In the genomic region with DNA sequence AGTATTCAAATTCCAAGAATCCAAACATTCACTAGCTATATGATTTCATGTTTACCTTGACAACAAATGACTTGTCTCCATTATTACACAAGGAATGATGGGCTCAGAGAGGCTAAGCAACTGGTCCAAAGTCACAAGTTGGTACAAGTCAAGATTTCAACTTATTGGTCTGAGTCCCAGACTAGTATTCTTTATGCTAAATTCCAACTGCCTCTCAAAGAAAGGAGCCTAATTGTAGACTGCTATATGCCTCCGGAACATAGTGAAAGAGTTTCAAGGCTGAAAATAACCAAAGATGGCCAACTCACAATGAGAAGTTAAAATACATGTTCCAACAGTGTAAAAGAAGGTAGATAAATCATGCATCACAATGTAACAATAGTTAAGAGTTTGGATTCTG, we compare ENCODE assay signal across 9 cellular contexts. TPM values are rescaled to one million over a fixed set of nuclear protein-coding genes. Genes with fewer than 3 reads are reported as not detected.
DNase-seq lines count a peak whose midpoint lies in the region; ATAC-seq, FAIRE-seq and TF ChIP-seq lines count a peak whose summit lies in the region.
"Had no signal": no experiment of that assay in that cellular context is flagged by ENCODE, and none has a peak within 500 bp of the region (broad histone marks: within the 10 kb centered on the region; RNA-seq: fewer than 3 reads in every experiment).

No MANE protein-coding gene starts in this region.

- WGBS in SK-N-SH (ENCODE audit: low lambda C conversion rate), result 100% methylated on average over 1 of the region's 1 CpG

- H3K4me3 ChIP-seq in SK-N-SH (ENCODE audit: low read depth in 2 of 2, low read length in 1 of 2) (peak overlapping the region in 1 of 2 experiments; percentile 25; a peak in 1 of 4 replicates), iPS-20b (ENCODE audit: low read length) (peak overlapping the region; percentile 95)

- POLR2A ChIA-PET in SK-N-SH (lab: Yijun Ruan, JAX), result interaction anchor here (1.1 kb wide), 1 partner anchor 31 kb away, joined by 3 read pairs; no protein-coding TSS in a partner anchor
- POLR2A ChIA-PET in activated CD8-positive, alpha-beta T cell treated with anti-CD3 and anti-CD28 coated beads for 36 hours (lab: Charles Lee), result interaction anchor here (0.8 to 7.2 kb wide), 7 partner anchors 6 to 266 kb away, joined by 3 to 105 read pairs (median 4); partner anchors contain the start of gene BTG1

- TF ChIP-seq EP300 in SK-N-SH (IDR thresholded peaks at IDR 0.05; ENCODE audit: borderline replicate concordance in 1 of 2, low read depth in 1 of 2, low read length in 1 of 2), result no peak

- intact Hi-C loops in activated CD8-positive, alpha-beta T cell treated with anti-CD3 and anti-CD28 coated beads for 36 hours (cut with micrococcal nuclease), result loop anchor here (5.0 to 10.0 kb wide), 3 partner anchors 101 to 1307 kb away; partner anchors contain the start of gene UBE2N

- peaks cover 45% of the 10 kb centered on the region for H3F3A ChIP-seq in SK-N-SH (replicated peaks; ENCODE audit: insufficient read depth)

- H3K36me3 Mint-ChIP-seq in activated CD8-positive, alpha-beta T cell treated with anti-CD3 and anti-CD28 coated beads for 36 hours (ENCODE audit: low read depth), result peaks cover 88% of the 10 kb centered on the region
- H3K36me3 Mint-ChIP-seq in stimulated activated naive B cell treated with anti-CD40 and anti-IgM and Interleukin-4, amounts not matched to agents 10 μg/mL and 1 μg/mL and 100 μg/mL, for 72 hours, result peaks cover 67 to 87% of the 10 kb centered on the region in 2 donors

- H2AFZ ChIP-seq in SK-N-SH (ENCODE audit: low read depth), result no peak overlapping the region

- no peaks in the 10 kb centered on the region for H3K9me3 Mint-ChIP-seq in activated CD8-positive, alpha-beta T cell treated with anti-CD3 and anti-CD28 coated beads for 36 hours
- no peaks in the 10 kb centered on the region for H3K9me3 Mint-ChIP-seq in stimulated activated naive B cell treated with anti-CD40 and anti-IgM and Interleukin-4, amounts not matched to agents 10 μg/mL and 1 μg/mL and 100 μg/mL, for 72 hours

- H3K27me3 ChIP-seq in SK-N-SH (ENCODE audit: insufficient read depth), result no peaks in the 10 kb centered on the region
- H3K27me3 ChIP-seq in iPS-20b (ENCODE audit: insufficient read depth, low read length), result no peaks in the 10 kb centered on the region

- peaks cover 13% of the 10 kb centered on the region for H4K20me1 ChIP-seq in SK-N-SH (ENCODE audit: insufficient read depth)

- H3K9me3 ChIP-seq in SK-N-SH (no peaks in the 10 kb centered on the region), iPS-20b (ENCODE audit: insufficient read depth, low read depth, low read length) (no peaks in the 10 kb centered on the region)

- peaks cover 40% of the 10 kb centered on the region for H3K4me1 Mint-ChIP-seq in activated CD8-positive, alpha-beta T cell treated with anti-CD3 and anti-CD28 coated beads for 36 hours (ENCODE audit: low read depth)
- H3K4me1 Mint-ChIP-seq in stimulated activated naive B cell treated with anti-CD40 and anti-IgM and Interleukin-4, amounts not matched to agents 10 μg/mL and 1 μg/mL and 100 μg/mL, for 72 hours, result peaks cover 50 to 64% of the 10 kb centered on the region in 2 donors

- peak overlapping the region; percentile 78 to 91 for H3K27ac ChIP-seq in SK-N-SH (ENCODE audit: low read depth in 2 of 2, low read length in 1 of 2)
- H3K27ac ChIP-seq in iPS-20b (ENCODE audit: low read length), result no peak overlapping the region

- H3K9me2 ChIP-seq in SK-N-SH, result no peaks in the 10 kb centered on the region

- H3K79me2 ChIP-seq in SK-N-SH (ENCODE audit: insufficient read depth), result peaks cover 94% of the 10 kb centered on the region

- CTCF ChIA-PET in SK-N-SH (lab: Yijun Ruan, JAX), result interaction anchor here (0.6 to 2.8 kb wide), 3 partner anchors 326 to 756 kb away, joined by 3 to 15 read pairs (median 8); no protein-coding TSS in a partner anchor
- CTCF ChIA-PET in activated CD8-positive, alpha-beta T cell treated with anti-CD3 and anti-CD28 coated beads for 36 hours (lab: Charles Lee), result interaction anchor here (0.6 to 3.1 kb wide), 8 partner anchors 8 to 757 kb away, joined by 3 to 24 read pairs (median 6); partner anchors contain the start of gene BTG1

- no peak for ATAC-seq in SK-N-SH treated with all-trans-retinoic acid at 6 μM for 48 hours
- no peak for ATAC-seq in activated CD8-positive, alpha-beta T cell treated with anti-CD3 and anti-CD28 coated beads for 36 hours
- ATAC-seq in stimulated activated naive B cell treated with anti-CD40 and anti-IgM and Interleukin-4, amounts not matched to agents 10 μg/mL and 1 μg/mL and 100 μg/mL, for 72 hours (replicated peaks), result no peak
- ATAC-seq in HG03095 (IDR thresholded peaks at IDR 0.05; ENCODE audit: unreplicated experiment), result no peak

- peak overlapping the region; percentile 97 for H3K4me3 Mint-ChIP-seq in activated CD8-positive, alpha-beta T cell treated with anti-CD3 and anti-CD28 coated beads for 36 hours
- H3K4me3 Mint-ChIP-seq in stimulated activated naive B cell treated with anti-CD40 and anti-IgM and Interleukin-4, amounts not matched to agents 10 μg/mL and 1 μg/mL and 100 μg/mL, for 72 hours, result peak overlapping the region; percentile 98 to 99

- H3K27me3 Mint-ChIP-seq in activated CD8-positive, alpha-beta T cell treated with anti-CD3 and anti-CD28 coated beads for 36 hours, result no peaks in the 10 kb centered on the region
- no peaks in the 10 kb centered on the region for H3K27me3 Mint-ChIP-seq in stimulated activated naive B cell treated with anti-CD40 and anti-IgM and Interleukin-4, amounts not matched to agents 10 μg/mL and 1 μg/mL and 100 μg/mL, for 72 hours

- H3K4me1 ChIP-seq in SK-N-SH (ENCODE audit: control insufficient read depth in 1 of 2, insufficient read depth in 2 of 2, low read depth in 1 of 2, low read length in 1 of 2) (peaks cover 26 to 57% of the 10 kb centered on the region in 2 experiments), iPS-20b (ENCODE audit: insufficient read depth, low read length) (peaks cover 65% of the 10 kb centered on the region; the same call in 1 of the 2 replicates)

- H3K36me3 ChIP-seq in SK-N-SH (replicated peaks in 1 of 2; ENCODE audit: control insufficient read depth in 1 of 2, insufficient read depth in 2 of 2, low read length in 1 of 2) (peaks cover 15 to 33% of the 10 kb centered on the region in 2 experiments), iPS-20b (ENCODE audit: insufficient read depth, low read depth, low read length) (peaks cover 40% of the 10 kb centered on the region)

- peak overlapping the region; percentile 48; the same call in 1 of the 2 replicates for H3K9ac ChIP-seq in SK-N-SH
- peak overlapping the region; percentile 49; the same call in 1 of the 2 replicates for H3K9ac ChIP-seq in iPS-20b (ENCODE audit: low read depth, low read length)

- TF ChIP-seq CTCF in SK-N-SH (IDR thresholded peaks at IDR 0.05), result no peak
- TF ChIP-seq CTCF in activated CD8-positive, alpha-beta T cell treated with anti-CD3 and anti-CD28 coated beads for 36 hours (IDR thresholded peaks at IDR 0.05), result no peak

- peak overlapping the region; percentile 81 for H3K4me2 ChIP-seq in SK-N-SH

- TF ChIP-seq RAD21 in SK-N-SH (IDR thresholded peaks at IDR 0.05; ENCODE audit: low read length), result no peak

- H3K27ac Mint-ChIP-seq in activated CD8-positive, alpha-beta T cell treated with anti-CD3 and anti-CD28 coated beads for 36 hours, result peak overlapping the region; percentile 94
- peak overlapping the region; percentile 28 for H3K27ac Mint-ChIP-seq in stimulated activated naive B cell treated with anti-CD40 and anti-IgM and Interleukin-4, amounts not matched to agents 10 μg/mL and 1 μg/mL and 100 μg/mL, for 72 hours

- no peak for FAIRE-seq in frontal cortex (lab: Jason Lieb, UNC)

- DNase-seq in SK-N-SH, result no peak
- DNase-seq in activated CD8-positive, alpha-beta T cell treated with anti-CD3 and anti-CD28 coated beads for 36 hours, result no peak
- no peak for DNase-seq in stimulated activated naive B cell treated with anti-CD40 and anti-IgM and Interleukin-4, amounts not matched to agents 10 μg/mL and 1 μg/mL and 100 μg/mL, for 72 hours
- no peak for DNase-seq in globus pallidus (ENCODE audit: low spot score)
- no peak for DNase-seq in frontal cortex (ENCODE audit: low spot score in 2 of 2)
- DNase-seq: NCI-H1092 treated with DMSO at 0.1 percent for 48 hours had no signal

TF ChIP-seq in SK-N-SH, 30 proteins besides CTCF, POLR2A, EP300 and RAD21:
- TF ChIP-seq JUND (IDR thresholded peaks at IDR 0.05), result no peak

TF ChIP-seq in SK-N-SH treated with all-trans-retinoic acid at 6 μM for 48 hours, 23 proteins besides CTCF, POLR2A, EP300 and RAD21:
- TF ChIP-seq, protein P1, sequence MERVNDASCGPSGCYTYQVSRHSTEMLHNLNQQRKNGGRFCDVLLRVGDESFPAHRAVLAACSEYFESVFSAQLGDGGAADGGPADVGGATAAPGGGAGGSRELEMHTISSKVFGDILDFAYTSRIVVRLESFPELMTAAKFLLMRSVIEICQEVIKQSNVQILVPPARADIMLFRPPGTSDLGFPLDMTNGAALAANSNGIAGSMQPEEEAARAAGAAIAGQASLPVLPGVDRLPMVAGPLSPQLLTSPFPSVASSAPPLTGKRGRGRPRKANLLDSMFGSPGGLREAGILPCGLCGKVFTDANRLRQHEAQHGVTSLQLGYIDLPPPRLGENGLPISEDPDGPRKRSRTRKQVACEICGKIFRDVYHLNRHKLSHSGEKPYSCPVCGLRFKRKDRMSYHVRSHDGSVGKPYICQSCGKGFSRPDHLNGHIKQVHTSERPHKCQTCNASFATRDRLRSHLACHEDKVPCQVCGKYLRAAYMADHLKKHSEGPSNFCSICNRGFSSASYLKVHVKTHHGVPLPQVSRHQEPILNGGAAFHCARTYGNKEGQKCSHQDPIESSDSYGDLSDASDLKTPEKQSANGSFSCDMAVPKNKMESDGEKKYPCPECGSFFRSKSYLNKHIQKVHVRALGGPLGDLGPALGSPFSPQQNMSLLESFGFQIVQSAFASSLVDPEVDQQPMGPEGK (CRISPR knock-in tag; IDR thresholded peaks at IDR 0.05; ENCODE audit: borderline replicate concordance), result no peak

RNA-seq across cellular contexts. Expression of gene BTG1, which starts 7.5 kb away (rescaled TPM):
- polyA plus RNA-seq in SK-N-SH (2012; rRNA removed), result 16.2 and 28.3 TPM in 2 replicates
- polyA plus RNA-seq in SK-N-SH (2012; cell fraction: cytosol; rRNA removed), result 19.6 and 23.8 TPM in 2 replicates
- 15.1 and 15.2 TPM in 2 replicates for polyA plus RNA-seq in SK-N-SH (2012; cell fraction: nucleus; rRNA removed)
- total RNA-seq in activated CD8-positive, alpha-beta T cell treated with anti-CD3 and anti-CD28 coated beads for 36 hours, result 100 to 1,000 TPM; 197 to 200 TPM
- total RNA-seq in frontal cortex, result 15.5 TPM

Comparison
In these comparisons a context has a peak if more than half of its experiments do, and no peak if none do; other contexts are left out.
1. RNA of gene BTG1, which starts 7.5 kb away (total RNA-seq): 197 to 200 TPM in activated CD8-positive, alpha-beta T cell treated with anti-CD3 and anti-CD28 coated beads for 36 hours; 15.5 TPM in frontal cortex (single experiment); every median in the first group is over 10 times any median in the second.